ENCODE assay signal across 25 cellular contexts in the genomic region with DNA sequence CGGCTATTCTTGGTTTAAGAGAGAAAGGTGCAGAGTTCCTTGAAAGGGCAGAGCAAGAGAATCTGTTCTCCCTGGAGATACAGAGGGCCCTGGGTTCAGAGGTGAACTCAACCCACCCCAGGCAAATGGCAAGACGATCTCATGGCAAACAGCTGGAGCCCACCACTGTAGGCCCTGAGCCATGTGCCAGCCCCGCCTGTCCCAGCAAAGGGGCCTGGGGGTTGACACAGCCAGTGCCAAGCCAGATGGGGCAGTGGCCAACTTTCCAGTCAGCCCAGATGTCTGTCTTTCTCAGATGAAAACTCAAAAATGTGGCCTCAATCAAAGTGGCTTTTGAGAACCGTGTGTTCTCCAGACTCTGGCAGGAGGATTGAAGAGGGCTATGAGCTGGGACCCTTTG.
"Had no signal": no experiment of that assay in that cellular context is flagged by ENCODE, and none has a peak within 500 bp of the region (broad histone marks: within the 10 kb centered on the region; RNA-seq: fewer than 3 reads in every experiment).

No MANE protein-coding gene starts in this region.

- H3K36me3 ChIP-seq: Peyer's patch had no signal

- H3K36me3 Mint-ChIP-seq: brain, T-cell had no signal

- H3K27ac Mint-ChIP-seq: activated CD4-positive, alpha-beta memory T cell treated with anti-CD3 and anti-CD28 coated beads, Interleukin-2, amount 10 ng/mL, durations not matched to agents 7 days and 5 days; activated CD4-positive, alpha-beta T cell treated with anti-CD3 and anti-CD28 coated beads for 36 hours; activated T-cell treated with anti-CD3 and anti-CD28 coated beads, Interleukin-2, amount 50 U/mL, for 72 hours; activated T-helper 2 cell treated with anti-CD3 and anti-CD28 coated beads, Interferon-gamma antibody, Interleukin-2, Interleukin-4, amounts not matched to agents 10 μg/mL and 5 μg/mL and 100 μg/mL, durations not matched to agents 14 hours and 24 hours and 36 hours; brain; T-cell had no signal

- H3K27me3 Mint-ChIP-seq: activated CD4-positive, alpha-beta T cell treated with anti-CD3 and anti-CD28 coated beads for 36 hours had no signal

- H3K4me1 Mint-ChIP-seq: activated CD4-positive, alpha-beta memory T cell treated with anti-CD3 and anti-CD28 coated beads, Interleukin-2, amount 10 ng/mL, durations not matched to agents 7 days and 5 days; activated CD4-positive, alpha-beta T cell treated with anti-CD3 and anti-CD28 coated beads for 36 hours; central memory CD8-positive, alpha-beta T cell; T-cell had no signal

- H3K4me3 ChIP-seq: Peyer's patch, SK-N-MC had no signal

- H3K27me3 ChIP-seq: Peyer's patch had no signal

- H3K27ac ChIP-seq: Peyer's patch, SK-N-MC, VCaP had no signal

- H3K9me3 ChIP-seq: Peyer's patch had no signal

- DNase-seq: activated CD4-positive, alpha-beta memory T cell treated with anti-CD3 and anti-CD28 coated beads, Interleukin-2, amount 10 ng/mL, durations not matched to agents 7 days and 5 days; activated CD4-positive, alpha-beta T cell treated with anti-CD3 and anti-CD28 coated beads for 36 hours; activated CD4-positive, alpha-beta T cell treated with anti-CD3 and anti-CD28 coated beads, Interleukin-2, amount 50 U/mL, for 1 hour; activated CD8-positive, alpha-beta memory T cell treated with anti-CD3 and anti-CD28 coated beads, Interleukin-2, amount 50 U/mL, for 4 hours; activated gamma-delta T cell treated with Interleukin-2 at 50 U/mL for 16 hours; activated naive CD4-positive, alpha-beta T cell treated with anti-CD3 and anti-CD28 coated beads, Interleukin-2, amount 50 U/mL, for 16 hours; activated T-cell treated with anti-CD3 and anti-CD28 coated beads, Interleukin-2, amount 50 U/mL, for 72 hours; Kasumi-1; KBM-7; NCI-H1092; NCI-H1417 treated with DMSO at 0.1 percent for 48 hours; NCI-H187; NCI-H2081; NCI-H510A treated with DMSO at 0.1 percent for 48 hours; NCI-H69; Peyer's patch; T-cell; T-helper 2 cell had no signal

- FAIRE-seq: colon had no signal

- H3K9me3 Mint-ChIP-seq: activated CD4-positive, alpha-beta memory T cell treated with anti-CD3 and anti-CD28 coated beads, Interleukin-2, amount 10 ng/mL, durations not matched to agents 7 days and 5 days; activated T-cell treated with anti-CD3 and anti-CD28 coated beads, Interleukin-2, amount 50 U/mL, for 72 hours; activated T-helper 2 cell treated with anti-CD3 and anti-CD28 coated beads, Interferon-gamma antibody, Interleukin-2, Interleukin-4, amounts not matched to agents 10 μg/mL and 5 μg/mL and 100 μg/mL, durations not matched to agents 14 hours and 24 hours and 36 hours; brain; central memory CD8-positive, alpha-beta T cell; T-cell had no signal

- H3K4me1 ChIP-seq: Peyer's patch had no signal

- H3K4me3 Mint-ChIP-seq: activated CD4-positive, alpha-beta memory T cell treated with anti-CD3 and anti-CD28 coated beads, Interleukin-2, amount 10 ng/mL, durations not matched to agents 7 days and 5 days; activated CD4-positive, alpha-beta T cell treated with anti-CD3 and anti-CD28 coated beads for 36 hours; activated T-cell treated with anti-CD3 and anti-CD28 coated beads, Interleukin-2, amount 50 U/mL, for 72 hours; brain; central memory CD8-positive, alpha-beta T cell; T-cell had no signal

- ATAC-seq: activated CD4-positive, alpha-beta T cell treated with anti-CD3 and anti-CD28 coated beads for 36 hours; activated T-cell treated with anti-CD3 and anti-CD28 coated beads, Interleukin-2, amount 50 U/mL, for 72 hours; Right ventricle myocardium inferior; T-cell had no signal
